21 cellular contexts compared by ENCODE assay signal in the genomic region with DNA sequence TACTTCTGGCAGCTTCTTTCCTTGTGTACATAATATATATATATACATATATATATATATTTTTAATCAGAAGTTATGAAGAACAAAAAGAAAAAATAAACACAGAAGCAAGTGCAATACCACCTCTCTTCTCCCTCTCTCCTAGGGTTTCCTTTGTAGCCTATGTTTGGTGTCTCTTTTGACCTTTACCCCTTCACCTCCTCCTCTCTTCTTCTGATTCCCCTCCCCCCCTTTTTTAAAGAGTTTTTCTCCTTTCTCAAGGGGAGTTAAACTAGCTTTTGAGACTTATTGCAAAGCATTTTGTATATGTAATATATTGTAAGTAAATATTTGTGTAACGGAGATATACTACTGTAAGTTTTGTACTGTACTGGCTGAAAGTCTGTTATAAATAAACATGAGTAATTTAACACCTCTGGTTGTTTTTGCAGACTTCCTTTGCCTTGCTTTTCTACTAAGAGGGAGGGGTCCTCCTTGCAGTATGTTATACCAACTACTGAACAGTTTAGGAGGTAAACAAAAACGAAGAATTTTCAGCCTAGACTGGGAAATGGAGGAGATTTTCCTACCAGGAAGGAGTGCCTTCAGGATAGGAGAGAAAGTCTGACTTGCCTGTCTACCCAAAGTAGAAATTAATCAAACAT. TPM values are rescaled to one million over a fixed set of nuclear protein-coding genes. Genes with fewer than 3 reads are reported as not detected.
DNase-seq lines count a peak whose midpoint lies in the region; ATAC-seq and TF ChIP-seq lines count a peak whose summit lies in the region.
"Had no signal": no experiment of that assay in that cellular context is flagged by ENCODE, and none has a peak within 500 bp of the region (broad histone marks: within the 10 kb centered on the region; RNA-seq: fewer than 3 reads in every experiment).

No MANE protein-coding gene starts in this region.

- intact Hi-C loops in activated CD4-positive, alpha-beta T cell treated with anti-CD3 and anti-CD28 coated beads for 36 hours (cut with DNase I, micrococcal nuclease), result no loop called here
- intact Hi-C loops in A673 (cut with micrococcal nuclease; ENCODE audit: unreplicated experiment) (no loop called here), cardiac septum (cut with DNase I) (no loop called here)

- peaks cover 38% of the 10 kb centered on the region for H3K4me1 Mint-ChIP-seq in activated CD4-positive, alpha-beta T cell treated with anti-CD3 and anti-CD28 coated beads for 36 hours
- H3K4me1 Mint-ChIP-seq in WTC11 (peaks cover 37% of the 10 kb centered on the region), endothelial cell (ENCODE audit: unreplicated experiment) (peaks cover 16% of the 10 kb centered on the region)

- peak overlapping the region; percentile 2 for H3K27ac Mint-ChIP-seq in activated CD4-positive, alpha-beta T cell treated with anti-CD3 and anti-CD28 coated beads for 36 hours
- H3K27ac Mint-ChIP-seq in WTC11, result peak overlapping the region; percentile 87
- H3K27ac Mint-ChIP-seq in endothelial cell (ENCODE audit: unreplicated experiment), result peak overlapping the region; percentile 48

- no peak for TF ChIP-seq CTCF in A673 (conservative IDR thresholded peaks at IDR 0.05; ENCODE audit: low read depth, low read length)
- no peak for TF ChIP-seq CTCF in WTC11 (IDR thresholded peaks at IDR 0.05)
- TF ChIP-seq CTCF in endothelial cell (IDR thresholded peaks at IDR 0.05; ENCODE audit: unreplicated experiment), result no peak

- CTCF ChIA-PET in activated CD4-positive, alpha-beta T cell treated with anti-CD3 and anti-CD28 coated beads for 36 hours (lab: Charles Lee), result interaction anchor here (0.6 to 2.1 kb wide), 5 partner anchors 9 to 1379 kb away, joined by 3 to 10 read pairs (median 3); no protein-coding TSS in a partner anchor
- CTCF ChIA-PET in A673 (lab: Charles Lee) (no interaction called here), WTC11 (lab: Charles Lee) (no interaction called here)

- peak overlapping the region; percentile 51 for H3K27ac ChIP-seq in A673 (ENCODE audit: low read depth, low read length, poor library complexity, severe bottlenecking)

- H3K27me3 ChIP-seq in A673 (replicated peaks; ENCODE audit: insufficient read depth, low read depth, low read length, poor library complexity), result no peaks in the 10 kb centered on the region
- H3K27me3 ChIP-seq: neutrophil had no signal

- no peaks in the 10 kb centered on the region for H3K9me3 Mint-ChIP-seq in activated CD4-positive, alpha-beta T cell treated with anti-CD3 and anti-CD28 coated beads for 36 hours (ENCODE audit: low read depth)
- H3K9me3 Mint-ChIP-seq in WTC11 (no peaks in the 10 kb centered on the region), endothelial cell (ENCODE audit: unreplicated experiment) (no peaks in the 10 kb centered on the region)

- no peak for ATAC-seq in activated CD4-positive, alpha-beta T cell treated with anti-CD3 and anti-CD28 coated beads for 36 hours
- no peak for ATAC-seq in WTC11
- ATAC-seq: SK-N-SH treated with all-trans-retinoic acid at 6 μM for 48 hours had no signal

- no peak overlapping the region for H3K4me3 Mint-ChIP-seq in activated CD4-positive, alpha-beta T cell treated with anti-CD3 and anti-CD28 coated beads for 36 hours
- H3K4me3 Mint-ChIP-seq in WTC11, result no peak overlapping the region
- H3K4me3 Mint-ChIP-seq in endothelial cell (ENCODE audit: unreplicated experiment), result no peak overlapping the region

- DNase-seq in activated CD4-positive, alpha-beta T cell treated with anti-CD3 and anti-CD28 coated beads for 36 hours, result no peak
- DNase-seq in activated CD4-positive, alpha-beta T cell treated with anti-CD3 and anti-CD28 coated beads for 4 hours, result no peak
- no peak for DNase-seq in A673 (ENCODE audit: low spot score)
- DNase-seq in WTC11 (ENCODE audit: low spot score), result no peak
- DNase-seq in endothelial cell (ENCODE audit: low spot score), result no peak
- DNase-seq in globus pallidus (ENCODE audit: low spot score), result no peak
- DNase-seq in activated effector memory CD4-positive, alpha-beta T cell treated with anti-CD3 and anti-CD28 coated beads, Interleukin-2, amount 50 U/mL, for 16 hours, result no peak
- no peak for DNase-seq in cardiac septum (ENCODE audit: low spot score)
- DNase-seq: activated CD4-positive, CD25-positive, alpha-beta regulatory T cell; AML-193; amygdala; DMS79; head of caudate nucleus; kidney glomerular epithelial cell; NCI-H1105 treated with DMSO at 0.1 percent for 48 hours; NCI-H2081; NCI-H446; T1000; trophoblast cell had no signal

- BruUV-seq in A673 (replicated peaks; lab: Mats Ljungman, UMichigan), result no TSS peak

- H3K9me3 ChIP-seq in A673 (ENCODE audit: low read depth, low read length, poor library complexity, severe bottlenecking), result no peaks in the 10 kb centered on the region
- H3K9me3 ChIP-seq: neutrophil had no signal

- no peak overlapping the region for H3K4me3 ChIP-seq in A673 (ENCODE audit: low read depth, low read length, poor library complexity, severe bottlenecking)

- POLR2A ChIA-PET in activated CD4-positive, alpha-beta T cell treated with anti-CD3 and anti-CD28 coated beads for 36 hours (lab: Charles Lee), result no interaction called here
- POLR2A ChIA-PET in A673 (lab: Charles Lee; ENCODE audit: low non-redundant PET) (no interaction called here), WTC11 (lab: Charles Lee) (interaction anchor here (1.5 kb wide), 1 partner anchor 66 kb away, joined by 7 read pairs; the partner anchor contains the start of gene PA2G4)

- H3K4me1 ChIP-seq in A673 (ENCODE audit: insufficient read depth, low read length, poor library complexity, severe bottlenecking), result peaks cover 37% of the 10 kb centered on the region

- peaks cover 6% of the 10 kb centered on the region for H3K36me3 ChIP-seq in A673 (ENCODE audit: insufficient read depth, low read length, poor library complexity, severe bottlenecking)
- H3K36me3 ChIP-seq: neutrophil had no signal

- H3K27me3 Mint-ChIP-seq in activated CD4-positive, alpha-beta T cell treated with anti-CD3 and anti-CD28 coated beads for 36 hours, result no peaks in the 10 kb centered on the region
- H3K27me3 Mint-ChIP-seq in WTC11 (ENCODE audit: low read depth) (no peaks in the 10 kb centered on the region), endothelial cell (ENCODE audit: unreplicated experiment) (peaks cover 8% of the 10 kb centered on the region)

- peaks cover 34% of the 10 kb centered on the region for H3K36me3 Mint-ChIP-seq in activated CD4-positive, alpha-beta T cell treated with anti-CD3 and anti-CD28 coated beads for 36 hours (ENCODE audit: low read depth)
- H3K36me3 Mint-ChIP-seq in WTC11 (peaks cover 16% of the 10 kb centered on the region), endothelial cell (ENCODE audit: low read depth, unreplicated experiment) (peaks cover 13% of the 10 kb centered on the region)

TF ChIP-seq in WTC11, 78 proteins besides CTCF, POLR2A, EP300 and RAD21:
- TF ChIP-seq, protein P1, sequence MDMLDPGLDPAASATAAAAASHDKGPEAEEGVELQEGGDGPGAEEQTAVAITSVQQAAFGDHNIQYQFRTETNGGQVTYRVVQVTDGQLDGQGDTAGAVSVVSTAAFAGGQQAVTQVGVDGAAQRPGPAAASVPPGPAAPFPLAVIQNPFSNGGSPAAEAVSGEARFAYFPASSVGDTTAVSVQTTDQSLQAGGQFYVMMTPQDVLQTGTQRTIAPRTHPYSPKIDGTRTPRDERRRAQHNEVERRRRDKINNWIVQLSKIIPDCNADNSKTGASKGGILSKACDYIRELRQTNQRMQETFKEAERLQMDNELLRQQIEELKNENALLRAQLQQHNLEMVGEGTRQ (CRISPR knock-in tag; IDR thresholded peaks at IDR 0.05), result no peak

RNA-seq across cellular contexts. Expression of gene RPS26, which starts 3.6 kb away (rescaled TPM):
- total RNA-seq in activated CD4-positive, alpha-beta T cell treated with anti-CD3 and anti-CD28 coated beads for 36 hours, result 10 to 100 TPM; 33.9 to 64.0 TPM
- total RNA-seq in A673 (2021), result 51.9 and 69.9 TPM in 2 replicates
- total RNA-seq in WTC11 (2021), result 66.4 to 77.2 TPM (median 73.4 TPM) in 3 replicates
- 45.8 TPM for total RNA-seq in endothelial cell (ENCODE audit: unreplicated experiment)
- 39.5 TPM for total RNA-seq in cardiac septum

RNA-seq across cellular contexts. Expression of gene IKZF4, which starts 17.3 kb away (rescaled TPM):
- total RNA-seq in activated CD4-positive, alpha-beta T cell treated with anti-CD3 and anti-CD28 coated beads for 36 hours, result 10 to 100 TPM; 14.9 to 16.3 TPM
- 8.8 and 9.5 TPM in 2 replicates for total RNA-seq in A673 (2021)
- 13.6 to 14.9 TPM (median 14.8 TPM) in 3 replicates for total RNA-seq in WTC11 (2021)
- 3.0 TPM for total RNA-seq in endothelial cell (ENCODE audit: unreplicated experiment)
- total RNA-seq in cardiac septum, result 8.4 TPM

RNA-seq across cellular contexts. Expression of gene SUOX, which starts 41.1 kb away (rescaled TPM):
- total RNA-seq in activated CD4-positive, alpha-beta T cell treated with anti-CD3 and anti-CD28 coated beads for 36 hours, result 1 to 10 TPM; 2.9 to 3.4 TPM
- total RNA-seq in A673 (2021) (2.2 and 5.0 TPM in 2 replicates), WTC11 (2021) (20.3 to 23.2 TPM (median 23.2 TPM) in 3 replicates), endothelial cell (ENCODE audit: unreplicated experiment) (31.6 TPM), cardiac septum (25.0 TPM)

RNA-seq across cellular contexts. Expression of gene ERBB3, which starts 41.8 kb away (rescaled TPM):
- under 1 TPM; 0.32 to 0.57 TPM for total RNA-seq in activated CD4-positive, alpha-beta T cell treated with anti-CD3 and anti-CD28 coated beads for 36 hours
- total RNA-seq in A673 (2021) (0.70 and 2.0 TPM in 2 replicates), WTC11 (2021) (49.2 to 64.3 TPM (median 52.4 TPM) in 3 replicates), endothelial cell (ENCODE audit: unreplicated experiment) (4.2 TPM), cardiac septum (1.5 TPM)

Comparison
In these comparisons a context has a peak if more than half of its experiments do, and no peak if none do; other contexts are left out.
1. H3K27ac Mint-ChIP-seq: peak in every context shown above with its lines; median percentile 87 in WTC11; 48 in endothelial cell; 2 in activated CD4-positive, alpha-beta T cell treated with anti-CD3 and anti-CD28 coated beads for 36 hours.